ENCODE assay signal across 9 cellular contexts in genomic region chr20:44092551-44093248, GRCh38.
A peak's percentile ranks its signal among the peaks of the same experiment; 100 is the strongest.
DNase-seq lines count a peak whose midpoint lies in the region; ATAC-seq and TF ChIP-seq lines count a peak whose summit lies in the region.
"Had no signal": no experiment of that assay in that cellular context is flagged by ENCODE, and none has a peak within 500 bp of the region (broad histone marks: within the 10 kb centered on the region; RNA-seq: fewer than 3 reads in every experiment).

No MANE protein-coding gene starts in this region.

- WGBS in sigmoid colon, 2 donors, result 59 to 71% methylated on average over 9 of the region's 9 CpGs

- TF ChIP-seq CTCF in Calu3 (IDR thresholded peaks at IDR 0.05; ENCODE audit: unreplicated experiment), result peak; percentile 46
- TF ChIP-seq CTCF in RWPE2 (IDR thresholded peaks at IDR 0.05; ENCODE audit: poor library complexity, severe bottlenecking), result peak; percentile 95
- TF ChIP-seq CTCF in sigmoid colon (IDR thresholded peaks at IDR 0.05), result no peak

- intact Hi-C loops in Calu3 (cut with micrococcal nuclease; ENCODE audit: unreplicated experiment) (no loop called here), sigmoid colon (cut with DNase I) (no loop called here)

- peak; percentile 54 for DNase-seq in Calu3
- DNase-seq in HEK293T (ENCODE audit: extremely low spot score), result no peak
- peak; percentile 59 for DNase-seq in RWPE2 (ENCODE audit: low spot score)
- DNase-seq in erythroblast (lab: John Stamatoyannopoulos, UW), result peak; percentile 30 to 63
- DNase-seq in sigmoid colon, result peak; percentile 32
- no peak for DNase-seq in COLO668 (lab: John Stamatoyannopoulos, UW; ENCODE audit: unreplicated experiment)
- DNase-seq in cerebellum (ENCODE audit: low spot score), result no peak

- H3K27me3 ChIP-seq in RWPE2 (ENCODE audit: insufficient read depth, poor library complexity, severe bottlenecking), result no peaks in the 10 kb centered on the region
- no peaks in the 10 kb centered on the region for H3K27me3 ChIP-seq in sigmoid colon

- H3K27ac ChIP-seq in RWPE2 (ENCODE audit: poor library complexity, severe bottlenecking) (no peak overlapping the region), sigmoid colon (no peak overlapping the region)
- H3K27ac ChIP-seq: SK-N-MC had no signal

- CTCF ChIA-PET in Calu3 (lab: Charles Lee) (interaction anchor here (1.1 kb wide), 1 partner anchor 343 kb away, joined by 3 read pairs; no protein-coding TSS in a partner anchor), HEK293T (lab: Yijun Ruan, JAX) (interaction anchor here (0.7 to 1.2 kb wide), 2 partner anchors 13 to 343 kb away, joined by 3 to 4 read pairs; no protein-coding TSS in a partner anchor)

- no peaks in the 10 kb centered on the region for H3K36me3 Mint-ChIP-seq in Calu3 (ENCODE audit: insufficient read depth, unreplicated experiment)
- H3K36me3 Mint-ChIP-seq in activated T-helper 17 cell treated with anti-CD3 and anti-CD28 coated beads, Interleukin-2, amount 50 U/mL, for 72 hours (ENCODE audit: low read depth), result no peaks in the 10 kb centered on the region

- H3K27me3 Mint-ChIP-seq in Calu3 (ENCODE audit: unreplicated experiment), result peaks cover 22% of the 10 kb centered on the region
- peaks cover 15% of the 10 kb centered on the region for H3K27me3 Mint-ChIP-seq in activated T-helper 17 cell treated with anti-CD3 and anti-CD28 coated beads, Interleukin-2, amount 50 U/mL, for 72 hours

- TF ChIP-seq EP300 in sigmoid colon (IDR thresholded peaks at IDR 0.05), result no peak

- TF ChIP-seq POLR2A in erythroblast (IDR thresholded peaks at IDR 0.05; ENCODE audit: low read length), result no peak
- no peak for TF ChIP-seq POLR2A in sigmoid colon (IDR thresholded peaks at IDR 0.05)

- peaks cover 19% of the 10 kb centered on the region for H3K4me1 ChIP-seq in RWPE2 (ENCODE audit: insufficient read depth, poor library complexity, severe bottlenecking)
- H3K4me1 ChIP-seq in sigmoid colon, result peaks cover 0 to 9% (median 4%) of the 10 kb centered on the region in 4 donors

- no peak overlapping the region for H3K4me3 Mint-ChIP-seq in Calu3 (ENCODE audit: low read depth, unreplicated experiment)
- no peak overlapping the region for H3K4me3 Mint-ChIP-seq in activated T-helper 17 cell treated with anti-CD3 and anti-CD28 coated beads, Interleukin-2, amount 50 U/mL, for 72 hours

- H3K27ac Mint-ChIP-seq in Calu3 (ENCODE audit: unreplicated experiment), result no peak overlapping the region
- no peak overlapping the region for H3K27ac Mint-ChIP-seq in activated T-helper 17 cell treated with anti-CD3 and anti-CD28 coated beads, Interleukin-2, amount 50 U/mL, for 72 hours

- no peaks in the 10 kb centered on the region for H3K36me3 ChIP-seq in RWPE2 (ENCODE audit: low read depth)
- H3K36me3 ChIP-seq in sigmoid colon, result no peaks in the 10 kb centered on the region

- peaks cover 13% of the 10 kb centered on the region for H3K4me1 Mint-ChIP-seq in Calu3 (ENCODE audit: low read depth, unreplicated experiment)
- no peaks in the 10 kb centered on the region for H3K4me1 Mint-ChIP-seq in activated T-helper 17 cell treated with anti-CD3 and anti-CD28 coated beads, Interleukin-2, amount 50 U/mL, for 72 hours

- BruUV-seq in Calu3 (replicated peaks; lab: Mats Ljungman, UMichigan), result no TSS peak

- H3K4me3 ChIP-seq in RWPE2 (ENCODE audit: severe bottlenecking), result no peak overlapping the region
- H3K4me3 ChIP-seq in sigmoid colon, result no peak overlapping the region
- H3K4me3 ChIP-seq: SK-N-MC had no signal

- no peaks in the 10 kb centered on the region for H3K9me3 ChIP-seq in RWPE2 (ENCODE audit: severe bottlenecking)
- H3K9me3 ChIP-seq in sigmoid colon, result no peaks in the 10 kb centered on the region

- no peaks in the 10 kb centered on the region for H3K9me3 Mint-ChIP-seq in Calu3 (ENCODE audit: low read depth, unreplicated experiment)
- no peaks in the 10 kb centered on the region for H3K9me3 Mint-ChIP-seq in activated T-helper 17 cell treated with anti-CD3 and anti-CD28 coated beads, Interleukin-2, amount 50 U/mL, for 72 hours

- ATAC-seq in RWPE2 (ENCODE audit: low read depth), result 0 out of 3 replicates have a peak, but pooled peaks have one; percentile 11
- no peak for ATAC-seq in activated T-helper 17 cell treated with anti-CD3 and anti-CD28 coated beads, Interleukin-2, amount 50 U/mL, for 72 hours (replicated peaks)

- POLR2A ChIA-PET in HEK293T (lab: Yijun Ruan, JAX), result no interaction called here

TF ChIP-seq in HEK293T, 16 proteins besides CTCF, POLR2A, EP300 and RAD21:
- TF ChIP-seq CTBP1 (IDR thresholded peaks at IDR 0.05; ENCODE audit: borderline replicate concordance) (no peak), PKNOX1 (IDR thresholded peaks at IDR 0.05) (peak; percentile 18; the same call in 1 of the 2 replicates), LEF1 (IDR thresholded peaks at IDR 0.05; ENCODE audit: borderline replicate concordance) (no peak), SUZ12 (IDR thresholded peaks at IDR 0.05) (no peak), TARDBP (IDR thresholded peaks at IDR 0.05) (no peak), L3MBTL2 (conservative IDR thresholded peaks at IDR 0.05) (no peak)

Comparison
In these comparisons a context has a peak if more than half of its experiments do, and no peak if none do; other contexts are left out.
1. DNase-seq: peak in Calu3 (single experiment), RWPE2 (single experiment), erythroblast (2 of 2) and sigmoid colon (single experiment); none in HEK293T (single experiment), COLO668 (single experiment) and cerebellum (single experiment).
2. CTCF ChIP-seq: peak in Calu3 (single experiment) and RWPE2 (single experiment); none in sigmoid colon (0 of 4).